Comparison of ENCODE assay signal across 22 cellular contexts in genomic region chr20:13441388-13441787, GRCh38.
DNase-seq lines count a peak whose midpoint lies in the region; ATAC-seq, FAIRE-seq and TF ChIP-seq lines count a peak whose summit lies in the region.
"Had no signal": no experiment of that assay in that cellular context is flagged by ENCODE, and none has a peak within 500 bp of the region (broad histone marks: within the 10 kb centered on the region; RNA-seq: fewer than 3 reads in every experiment).

No MANE protein-coding gene starts in this region.

- H2AK5ac ChIP-seq in H1 (ENCODE audit: low read depth, low read length), result 0 out of 2 replicates have a peak overlapping the region, but pooled peaks have one; percentile 29

- H3K27ac Mint-ChIP-seq in mesothelial cell of epicardium, result peak overlapping the region; percentile 7
- H3K27ac Mint-ChIP-seq: CD4-positive, alpha-beta T cell had no signal

- no peak overlapping the region for H3K4me3 Mint-ChIP-seq in mesothelial cell of epicardium
- H3K4me3 Mint-ChIP-seq: CD4-positive, alpha-beta T cell had no signal

- peaks cover 15% of the 10 kb centered on the region for H3K9me3 Mint-ChIP-seq in mesothelial cell of epicardium

- H3K79me2 ChIP-seq in H1 (ENCODE audit: control insufficient read depth in 1 of 2, insufficient read depth in 2 of 2, low read length in 2 of 2), result no peaks in the 10 kb centered on the region

- H3K79me1 ChIP-seq in H1 (ENCODE audit: low read depth, low read length), result no peaks in the 10 kb centered on the region

- H3K4me1 ChIP-seq in cardiac muscle cell (ENCODE audit: low read depth) (peaks cover 6% of the 10 kb centered on the region), H1 (replicated peaks in 1 of 4; ENCODE audit: control insufficient read depth in 3 of 4, insufficient read depth in 4 of 4, low read length in 3 of 4) (no peaks in the 10 kb centered on the region), ascending aorta (no peaks in the 10 kb centered on the region), stomach (no peaks in the 10 kb centered on the region)

- POLR2A ChIA-PET in H1 (lab: Charles Lee; ENCODE audit: partially characterized antibody), result no interaction called here

- H3K4me3 ChIP-seq in cardiac muscle cell (no peak overlapping the region), H1 (ENCODE audit: extremely low read depth in 1 of 4, insufficient read depth in 2 of 4, low read depth in 3 of 4, low read length in 4 of 4) (no peak overlapping the region), ascending aorta (no peak overlapping the region), stomach (no peak overlapping the region)
- H3K4me3 ChIP-seq: A549, GM23248 had no signal

- no peak overlapping the region for H2BK15ac ChIP-seq in H1 (ENCODE audit: low read length)

- H3K27ac ChIP-seq in cardiac muscle cell (peak overlapping the region; percentile 27), H1 (ENCODE audit: low read depth, low read length) (no peak overlapping the region), ascending aorta (no peak overlapping the region), stomach (no peak overlapping the region)
- H3K27ac ChIP-seq: 22Rv1, A549, C4-2B, GM23248 had no signal

- H3K36me3 ChIP-seq in cardiac muscle cell, result no peaks in the 10 kb centered on the region
- no peaks in the 10 kb centered on the region for H3K36me3 ChIP-seq in H1 (ENCODE audit: control insufficient read depth in 2 of 4, insufficient read depth in 4 of 4, low read length in 3 of 4)
- H3K36me3 ChIP-seq in ascending aorta, result peaks cover 0 to 3% of the 10 kb centered on the region in 2 donors
- H3K36me3 ChIP-seq in stomach, result no peaks in the 10 kb centered on the region

- peaks cover 12% of the 10 kb centered on the region for H3K36me3 Mint-ChIP-seq in mesothelial cell of epicardium

- no peaks in the 10 kb centered on the region for H4K20me1 ChIP-seq in H1 (replicated peaks in 1 of 2; ENCODE audit: control insufficient read depth in 1 of 2, insufficient read depth in 2 of 2, low read length in 2 of 2)

- no peak overlapping the region for H4K8ac ChIP-seq in H1 (ENCODE audit: extremely low read depth, insufficient read depth, low read length)

- H2BK20ac ChIP-seq in H1 (ENCODE audit: low read length), result no peak overlapping the region

- no peak for FAIRE-seq in H1 (lab: Jason Lieb, UNC)
- FAIRE-seq: A549, D721Med, GM12892, GM18507, HTR-8/SVneo had no signal

- intact Hi-C loops in left cardiac atrium (cut with DNase I) (no loop called here), ascending aorta (cut with DNase I) (no loop called here), stomach (cut with DNase I; ENCODE audit: low total_unique reads) (no loop called here)

- CTCF ChIA-PET in H1 (lab: Charles Lee; ENCODE audit: partially characterized antibody), result interaction anchor here (1.1 to 2.6 kb wide), 3 partner anchors 18 to 117 kb away, joined by 3 to 20 read pairs (median 6); no protein-coding TSS in a partner anchor

- H3K27me3 Mint-ChIP-seq in mesothelial cell of epicardium (ENCODE audit: low read depth), result no peaks in the 10 kb centered on the region
- H3K27me3 Mint-ChIP-seq: CD4-positive, alpha-beta T cell had no signal

- no peak overlapping the region for H3K14ac ChIP-seq in H1 (ENCODE audit: insufficient read length)

- H3K9me3 ChIP-seq in cardiac muscle cell (ENCODE audit: low read depth) (no peaks in the 10 kb centered on the region), H1 (ENCODE audit: insufficient read depth in 2 of 2, low read depth in 1 of 2, low read length in 1 of 2) (no peaks in the 10 kb centered on the region; a peak in 1 of 4 replicates), ascending aorta (peaks cover 0 to 16% of the 10 kb centered on the region in 2 donors), stomach (peaks cover 0 to 22% (median 8%) of the 10 kb centered on the region in 4 donors)
- H3K9me3 ChIP-seq: A549, Caco-2 had no signal

- H3K9ac ChIP-seq in H1 (replicated peaks in 1 of 4; ENCODE audit: extremely low read depth in 1 of 4, low read depth in 3 of 4, low read length in 3 of 4), result no peak overlapping the region
- H3K9ac ChIP-seq: GM23248 had no signal

- TF ChIP-seq EP300 in H1 (IDR thresholded peaks at IDR 0.05; ENCODE audit: borderline replicate concordance in 1 of 2, low read depth in 2 of 2, low read length in 2 of 2) (no peak), stomach (IDR thresholded peaks at IDR 0.05) (no peak)

- H3K4ac ChIP-seq in H1 (replicated peaks; ENCODE audit: insufficient read length, low read depth, low read length), result no peak overlapping the region

- no peak overlapping the region for H4K5ac ChIP-seq in H1 (ENCODE audit: insufficient read length, low read depth, low read length)

- no peak overlapping the region for H4K91ac ChIP-seq in H1 (replicated peaks; ENCODE audit: insufficient read length, low read length)

- no peaks in the 10 kb centered on the region; the same call in 1 of the 2 replicates for H3K23me2 ChIP-seq in H1 (ENCODE audit: low read depth, low read length)

- H2BK12ac ChIP-seq in H1 (ENCODE audit: low read depth, low read length), result no peak overlapping the region

- H3K18ac ChIP-seq in H1 (ENCODE audit: extremely low read depth, low read length), result no peak overlapping the region

- ATAC-seq in left cardiac atrium, result no peak
- ATAC-seq: A549, HCT116 had no signal

- DNase-seq in cardiac muscle cell (ENCODE audit: low read depth in 1 of 2, low spot score in 1 of 2), result no peak
- DNase-seq in left cardiac atrium, result no peak
- no peak for DNase-seq in H1 (ENCODE audit: low read depth in 1 of 2, low spot score in 2 of 2)
- no peak for DNase-seq in mesothelial cell of epicardium (ENCODE audit: low spot score in 2 of 2, unreplicated experiment in 2 of 2)
- DNase-seq in ascending aorta (ENCODE audit: low spot score in 2 of 2), result no peak
- DNase-seq in stomach, result no peak
- no peak for DNase-seq in stimulated activated CD4-positive, alpha-beta T cell treated with anti-CD3 and anti-CD28 coated beads, Interleukin-4, amount 100 ng/mL, for 1 hour
- DNase-seq: AML-193; Caco-2; CD4-positive, alpha-beta T cell; GDM1; GM23248; H7; IMR-90 had no signal

- TF ChIP-seq RAD21 in H1 (IDR thresholded peaks at IDR 0.05 in 1 of 2, conservative IDR thresholded peaks at IDR 0.05 in 1 of 2; ENCODE audit: low read depth in 2 of 2, low read length in 2 of 2), result no peak

- no peak overlapping the region for H3K23ac ChIP-seq in H1 (ENCODE audit: insufficient read length)

- peaks cover 18% of the 10 kb centered on the region for H3K4me1 Mint-ChIP-seq in mesothelial cell of epicardium

- no peak overlapping the region for H2BK5ac ChIP-seq in H1 (ENCODE audit: low read depth, low read length)

- TF ChIP-seq CTCF in cardiac muscle cell (IDR thresholded peaks at IDR 0.05; ENCODE audit: low read depth, low read length) (no peak), H1 (IDR thresholded peaks at IDR 0.05; ENCODE audit: control extremely low read depth in 1 of 3, insufficient read depth in 1 of 3, low read depth in 1 of 3, low read length in 3 of 3) (no peak), mesothelial cell of epicardium (IDR thresholded peaks at IDR 0.05; ENCODE audit: unreplicated experiment) (no peak), ascending aorta (IDR thresholded peaks at IDR 0.05) (no peak), stomach (IDR thresholded peaks at IDR 0.05) (no peak)

- H2AFZ ChIP-seq in H1 (ENCODE audit: low read length), result no peak overlapping the region
- H2AFZ ChIP-seq: GM23248 had no signal

- H3K4me2 ChIP-seq in H1 (ENCODE audit: insufficient read depth in 1 of 2, low read depth in 2 of 2, low read length in 2 of 2), result no peak overlapping the region
- H3K4me2 ChIP-seq: A549 had no signal

- TF ChIP-seq POLR2A in H1 (IDR thresholded peaks at IDR 0.05; ENCODE audit: control extremely low read depth in 1 of 2, low read depth in 2 of 2, low read length in 2 of 2) (no peak), stomach (IDR thresholded peaks at IDR 0.05) (no peak)

- H3K27me3 ChIP-seq in cardiac muscle cell (no peaks in the 10 kb centered on the region), H1 (replicated peaks in 1 of 4; ENCODE audit: control insufficient read depth in 3 of 4, extremely low read depth in 1 of 4, insufficient read depth in 3 of 4, low read length in 3 of 4) (no peaks in the 10 kb centered on the region), ascending aorta (no peaks in the 10 kb centered on the region), stomach (no peaks in the 10 kb centered on the region)

- no peak overlapping the region for H2BK120ac ChIP-seq in H1 (replicated peaks; ENCODE audit: low read depth, low read length)

- H3K56ac ChIP-seq in H1 (replicated peaks; ENCODE audit: insufficient read length, low read depth, low read length), result no peak overlapping the region

TF ChIP-seq in H1, 55 proteins besides CTCF, POLR2A, EP300 and RAD21 (continues in another document):
- TF ChIP-seq BACH1 (IDR thresholded peaks at IDR 0.05; ENCODE audit: low read length) (no peak), SRF (IDR thresholded peaks at IDR 0.05; ENCODE audit: low read depth, low read length) (no peak), PHF8 (conservative IDR thresholded peaks at IDR 0.05; ENCODE audit: low read depth, low read length) (no peak), BCL11A (IDR thresholded peaks at IDR 0.05; ENCODE audit: low read depth in 2 of 2, low read length in 2 of 2) (no peak), MAFK (IDR thresholded peaks at IDR 0.05; ENCODE audit: low read depth, low read length) (no peak), FOSL1 (IDR thresholded peaks at IDR 0.05; ENCODE audit: insufficient read depth, low read depth, low read length) (no peak)
